ENCODE assay signal across 26 cellular contexts in genomic region chr12:117865505-117865904, GRCh38.
"Had no signal": no experiment of that assay in that cellular context is flagged by ENCODE, and none has a peak within 500 bp of the region (broad histone marks: within the 10 kb centered on the region; RNA-seq: fewer than 3 reads in every experiment).

No MANE protein-coding gene starts in this region.

- H3K9me3 ChIP-seq: stomach, suprapubic skin, testis, thoracic aorta, thyroid gland, tibial artery, transverse colon, upper lobe of left lung, upper lobe of right lung, uterus, vagina had no signal

- ATAC-seq: stimulated activated effector memory CD8-positive, alpha-beta T cell treated with anti-CD3 and anti-CD28 coated beads, Interleukin-12 subunit alpha, Interleukin-12 subunit beta, amount 100 ng/mL, for 72 hours; stimulated activated memory B cell treated with anti-CD40 and anti-IgM and Interleukin-4, amounts not matched to agents 10 μg/mL and 1 μg/mL and 100 μg/mL, for 72 hours; stimulated activated naive B cell treated with anti-CD40 and anti-IgM and Interleukin-4, amounts not matched to agents 10 μg/mL and 1 μg/mL and 100 μg/mL, for 72 hours; stimulated activated naive CD8-positive, alpha-beta T cell treated with anti-CD3 and anti-CD28 coated beads, Interleukin-15, amount 100 ng/mL, for 72 hours; stimulated activated naive CD8-positive, alpha-beta T cell treated with anti-CD3 and anti-CD28 coated beads, Interleukin-15, Interleukin-2, amounts not matched to agents 100 U/mL and 50 U/mL, for 24 hours; upper lobe of right lung had no signal

- H3K36me3 ChIP-seq: stomach, suprapubic skin, thoracic aorta, thyroid gland, tibial artery, tibial nerve, transverse colon, upper lobe of left lung, upper lobe of right lung, uterus, vagina had no signal

- DNase-seq: stimulated activated CD4-positive, alpha-beta T cell treated with anti-CD3 and anti-CD28 coated beads, Interleukin-2, amount 100 ng/mL, for 48 hours; stimulated activated CD4-positive, alpha-beta T cell treated with anti-CD3 and anti-CD28 coated beads, Interleukin-4, amount 100 ng/mL, for 1 hour; stimulated activated CD4-positive, alpha-beta T cell treated with anti-CD3 and anti-CD28 coated beads, Interleukin-4, amount 100 ng/mL, for 24 hours; stimulated activated CD4-positive, alpha-beta T cell treated with anti-CD3 and anti-CD28 coated beads, Interleukin-4, amount 100 ng/mL, for 4 hours; stimulated activated CD8-positive, alpha-beta memory T cell treated with anti-CD3 and anti-CD28 coated beads, Interleukin-4, amount 100 ng/mL, for 48 hours; stimulated activated naive B cell treated with anti-CD40 and anti-IgM and Interleukin-4, amounts not matched to agents 10 μg/mL and 1 μg/mL and 100 μg/mL, for 72 hours; stimulated activated naive CD4-positive, alpha-beta T cell; stimulated activated naive CD8-positive, alpha-beta T cell treated with anti-CD3 and anti-CD28 coated beads, Interleukin-15, amount 100 ng/mL, for 72 hours; stimulated activated naive CD8-positive, alpha-beta T cell treated with anti-CD3 and anti-CD28 coated beads, Interleukin-15, Interleukin-2, amounts not matched to agents 100 U/mL and 50 U/mL, for 24 hours; stomach; substantia nigra; testis; thyroid gland; tibial artery; transverse colon; trophoblast cell; upper lobe of left lung; upper lobe of right lung; uterus had no signal

- FAIRE-seq: urothelium cell line had no signal

- H3K4me1 ChIP-seq: stomach, suprapubic skin, testis, thyroid gland, tibial artery, tibial nerve, transverse colon, upper lobe of left lung, upper lobe of right lung, uterus, vagina had no signal

- H3K27me3 ChIP-seq: suprapubic skin, testis, thyroid gland, tibial nerve, transverse colon, upper lobe of left lung, upper lobe of right lung, uterus, vagina had no signal

- H3K27ac ChIP-seq: stomach, suprapubic skin, testis, thoracic aorta, thyroid gland, tibial artery, tibial nerve, transverse colon, upper lobe of left lung, upper lobe of right lung, uterus, vagina had no signal

- H3K4me3 ChIP-seq: stomach, suprapubic skin, testis, thoracic aorta, thyroid gland, tibial artery, tibial nerve, transverse colon, upper lobe of left lung, upper lobe of right lung, uterus, vagina had no signal
